ENCODE assay signal across 17 cellular contexts in genomic region chr17:17990282-17990681, GRCh38. TPM values are rescaled to one million over a fixed set of nuclear protein-coding genes. Genes with fewer than 3 reads are reported as not detected.
DNase-seq lines count a peak whose midpoint lies in the region; ATAC-seq and TF ChIP-seq lines count a peak whose summit lies in the region.
"Had no signal": no experiment of that assay in that cellular context is flagged by ENCODE, and none has a peak within 500 bp of the region (broad histone marks: within the 10 kb centered on the region; RNA-seq: fewer than 3 reads in every experiment).

No MANE protein-coding gene starts in this region.

- no peak overlapping the region for H2AK5ac ChIP-seq in H9 (ENCODE audit: insufficient read length, low read length)

- no peak overlapping the region for H2BK15ac ChIP-seq in H9 (ENCODE audit: low read depth, low read length)

- no peak overlapping the region for H3K56ac ChIP-seq in H9 (ENCODE audit: insufficient read length, low read depth, low read length)

- H3K27ac Mint-ChIP-seq in HFFc6: peak overlapping the region; percentile 96
- H3K27ac Mint-ChIP-seq in H9: peak overlapping the region in 1 of 3 experiments; percentile 77; a peak in 1 of 7 replicates
- H3K27ac Mint-ChIP-seq: activated naive CD8-positive, alpha-beta T cell treated with anti-CD3 and anti-CD28 coated beads for 36 hours had no signal

- TF ChIP-seq EP300 in gastroesophageal sphincter (IDR thresholded peaks at IDR 0.05): no peak

- no peaks in the 10 kb centered on the region for H3K36me3 ChIP-seq in gastrocnemius medialis
- H3K36me3 ChIP-seq in gastroesophageal sphincter: peaks cover 0 to 19% of the 10 kb centered on the region in 2 donors

- no peak overlapping the region for H3K14ac ChIP-seq in H9 (ENCODE audit: insufficient read depth, low read length)

- no peaks in the 10 kb centered on the region for H3K9me3 Mint-ChIP-seq in HFFc6
- H3K9me3 Mint-ChIP-seq in H9: no peaks in the 10 kb centered on the region
- H3K9me3 Mint-ChIP-seq: activated naive CD8-positive, alpha-beta T cell treated with anti-CD3 and anti-CD28 coated beads for 36 hours had no signal

- TF ChIP-seq CTCF in HFFc6 (IDR thresholded peaks at IDR 0.05) (no peak), gastrocnemius medialis (IDR thresholded peaks at IDR 0.05 in 4 of 5, conservative IDR thresholded peaks at IDR 0.05 in 1 of 5) (no peak), gastroesophageal sphincter (IDR thresholded peaks at IDR 0.05) (no peak), H9 (conservative IDR thresholded peaks at IDR 0.05) (no peak)

- H2BK12ac ChIP-seq in H9 (ENCODE audit: insufficient read length, low read depth, low read length): no peak overlapping the region

- TF ChIP-seq POLR2A in gastrocnemius medialis (IDR thresholded peaks at IDR 0.05) (no peak), gastroesophageal sphincter (IDR thresholded peaks at IDR 0.05) (no peak)

- ATAC-seq in gastrocnemius medialis (peak; percentile 66 to 80), left lobe of liver (no peak), gastroesophageal sphincter (no peak)

- no peaks in the 10 kb centered on the region for H3K79me1 ChIP-seq in H9 (ENCODE audit: insufficient read depth, low read depth, low read length, poor library complexity, severe bottlenecking)

- no peaks in the 10 kb centered on the region; the same call in 1 of the 2 replicates for H3K27me3 Mint-ChIP-seq in HFFc6 (ENCODE audit: insufficient read depth)
- peaks cover 3% of the 10 kb centered on the region for H3K27me3 Mint-ChIP-seq in H9 (ENCODE audit: low read depth)
- H3K27me3 Mint-ChIP-seq: activated naive CD8-positive, alpha-beta T cell treated with anti-CD3 and anti-CD28 coated beads for 36 hours had no signal

- H3K4ac ChIP-seq in H9 (ENCODE audit: low read depth, low read length): no peak overlapping the region

- peaks cover 37% of the 10 kb centered on the region for H3K4me1 Mint-ChIP-seq in HFFc6 (ENCODE audit: low read depth)
- H3K4me1 Mint-ChIP-seq in H9: peaks cover 2 to 5% of the 10 kb centered on the region in 2 experiments; a peak in 1 of 4 replicates
- H3K4me1 Mint-ChIP-seq: activated naive CD8-positive, alpha-beta T cell treated with anti-CD3 and anti-CD28 coated beads for 36 hours had no signal

- no peaks in the 10 kb centered on the region for H3K79me2 ChIP-seq in H9 (ENCODE audit: insufficient read depth, low read length)

- H2BK120ac ChIP-seq in H9 (ENCODE audit: low read depth, low read length, poor library complexity, severe bottlenecking): no peak overlapping the region

- H3K18ac ChIP-seq in H9 (ENCODE audit: insufficient read length, low read depth, low read length): no peak overlapping the region

- H3K4me2 ChIP-seq in H9 (ENCODE audit: insufficient read depth, insufficient read length, low read length): no peak overlapping the region

- 66 to 100% methylated on average over 1 to 2 of the region's 2 CpGs for WGBS in gastroesophageal sphincter (ENCODE audit: low coverage in 1 of 2), 2 donors
- WGBS in H9 (ENCODE audit: extremely low coverage, insufficient read length, low lambda C conversion rate): no CpG with 5 or more reads among the region's 2 CpGs

- no peak overlapping the region for H4K5ac ChIP-seq in H9 (ENCODE audit: insufficient read length, low read depth, low read length)

- no peaks in the 10 kb centered on the region for H3K27me3 ChIP-seq in gastrocnemius medialis
- H3K27me3 ChIP-seq in gastroesophageal sphincter: no peaks in the 10 kb centered on the region
- no peaks in the 10 kb centered on the region for H3K27me3 ChIP-seq in H9 (ENCODE audit: insufficient read depth, low read length)

- no peak overlapping the region for H3T11ph ChIP-seq in H9 (ENCODE audit: low read length)

- H2BK20ac ChIP-seq in H9 (ENCODE audit: low read depth, low read length, poor library complexity, severe bottlenecking): no peak overlapping the region

- H3K4me1 ChIP-seq in gastrocnemius medialis (no peaks in the 10 kb centered on the region), gastroesophageal sphincter (no peaks in the 10 kb centered on the region), H9 (ENCODE audit: insufficient read depth, low read length) (no peaks in the 10 kb centered on the region)

- no peak overlapping the region for H4K8ac ChIP-seq in H9 (replicated peaks; ENCODE audit: insufficient read length, low read depth, low read length)

- intact Hi-C loops in gastrocnemius medialis (cut with DNase I; ENCODE audit: low total_unique reads): no loop called here

- H3K36me3 Mint-ChIP-seq in HFFc6 (ENCODE audit: low read depth): no peaks in the 10 kb centered on the region
- no peaks in the 10 kb centered on the region for H3K36me3 Mint-ChIP-seq in H9 (ENCODE audit: insufficient read depth in 1 of 3, low read depth in 3 of 3)
- H3K36me3 Mint-ChIP-seq: activated naive CD8-positive, alpha-beta T cell treated with anti-CD3 and anti-CD28 coated beads for 36 hours had no signal

- in situ Hi-C loops in SK-MEL-5 (cut with HindIII; ENCODE audit: low pct_unique_long_range_greater_than_20kb, low sequenced_read_pairs): no loop called here
- in situ Hi-C loops in gastrocnemius medialis (cut with MboI; ENCODE audit: low sequenced_read_pairs in 4 of 4): no loop called here

- no peak overlapping the region for H3K9ac ChIP-seq in H9 (ENCODE audit: extremely low read depth, insufficient read length, low read length)

- no peaks in the 10 kb centered on the region for H3K9me3 ChIP-seq in gastrocnemius medialis
- no peaks in the 10 kb centered on the region for H3K9me3 ChIP-seq in gastroesophageal sphincter
- H3K9me3 ChIP-seq in H9 (ENCODE audit: control insufficient read depth, low read depth, low read length): no peaks in the 10 kb centered on the region

- H3K27ac ChIP-seq in gastrocnemius medialis: peak overlapping the region; percentile 32 to 65 (median 46)
- no peak overlapping the region for H3K27ac ChIP-seq in gastroesophageal sphincter
- H3K27ac ChIP-seq in H9 (ENCODE audit: insufficient read length, low read depth, low read length): no peak overlapping the region

- H3K4me3 ChIP-seq in gastrocnemius medialis: no peak overlapping the region
- H3K4me3 ChIP-seq in gastroesophageal sphincter: no peak overlapping the region

- H4K91ac ChIP-seq in H9 (ENCODE audit: insufficient read length, low read depth, low read length): no peak overlapping the region

- H3K23me2 ChIP-seq in H9 (ENCODE audit: insufficient read length, low read depth, low read length, poor library complexity, severe bottlenecking): peaks cover 3% of the 10 kb centered on the region

- no peak overlapping the region for H2AFZ ChIP-seq in H9 (ENCODE audit: low read length)

- H4K20me1 ChIP-seq in H9 (ENCODE audit: control insufficient read depth, insufficient read depth, insufficient read length): no peaks in the 10 kb centered on the region

- no peak overlapping the region for H3K23ac ChIP-seq in H9 (ENCODE audit: insufficient read length, low read depth, low read length)

- peak overlapping the region; percentile 11; the same call in 1 of the 2 replicates for H3K4me3 Mint-ChIP-seq in HFFc6
- no peak overlapping the region for H3K4me3 Mint-ChIP-seq in H9
- H3K4me3 Mint-ChIP-seq: activated naive CD8-positive, alpha-beta T cell treated with anti-CD3 and anti-CD28 coated beads for 36 hours had no signal

- DNase-seq in HFFc6 (peak; percentile 23), SK-MEL-5 (ENCODE audit: low read depth, low spot score) (peak; percentile 49), fibroblast of gingiva (ENCODE audit: low read depth) (peak; percentile 21), gastrocnemius medialis (peak in 1 of 2 donors; percentile 46), NCI-H2029 (lab: John Stamatoyannopoulos, UW) (no peak), left lobe of liver (ENCODE audit: low spot score) (no peak), H9 (no peak)
- DNase-seq: activated CD4-positive, alpha-beta T cell treated with anti-CD3 and anti-CD28 coated beads, Interleukin-2, amount 50 U/mL, for 1 hour; activated naive CD8-positive, alpha-beta T cell treated with anti-CD3 and anti-CD28 coated beads for 36 hours; activated T-cell treated with anti-CD3 and anti-CD28 coated beads, Interleukin-2, amount 50 U/mL, for 1 hour; AML-193; hypothalamus; MM.1S; NCI-H187; NCI-H524 treated with DMSO at 0.1 percent for 48 hours had no signal

- H2BK5ac ChIP-seq in H9 (ENCODE audit: insufficient read length, low read length): no peak overlapping the region

RNA-seq across cellular contexts. Expression of gene DRC3, which starts 17.6 kb away (rescaled TPM):
- total RNA-seq in HFFc6 (2021; fragmentation: NEBNext Ultra II Directional; extraction: Animal tissue kit (Norgen Biotek cat#: 25700)): under 1 TPM; 0.37 to 0.73 (median 0.61) TPM
- 1.1 and 1.2 TPM in 2 replicates for total RNA-seq in SK-MEL-5 (2014; rRNA removed; shearing (Covaris generic))
- 0.06 and 1.1 TPM in 2 replicates for polyA plus RNA-seq in SK-MEL-5 (2015; cell fraction: cytosol; rRNA removed)
- 4.1 and 4.3 TPM in 2 replicates for polyA plus RNA-seq in SK-MEL-5 (2015; cell fraction: nucleus; rRNA removed)
- total RNA-seq in gastrocnemius medialis: under 1 TPM; 0.05 to 0.81 (median 0.28) TPM
- total RNA-seq in left lobe of liver: 1.3 TPM
- total RNA-seq in gastroesophageal sphincter: 1 to 10 TPM; 1.1 to 3.5 (median 1.7) TPM
- 0.31 and 0.68 TPM in 2 replicates for total RNA-seq in H9 (2021)
- total RNA-seq: mononuclear cell had no signal

RNA-seq across cellular contexts. Expression of gene TOM1L2, which starts 18.1 kb away (rescaled TPM):
- 100 to 1,000 TPM in 4 of 6 experiments, 10 to 100 TPM in 2; 92.1 to 144 (median 101) TPM for total RNA-seq in HFFc6 (2021; fragmentation: NEBNext Ultra II Directional; extraction: Animal tissue kit (Norgen Biotek cat#: 25700))
- 7.7 and 9.7 TPM in 2 replicates for total RNA-seq in SK-MEL-5 (2014; rRNA removed; shearing (Covaris generic))
- polyA plus RNA-seq in SK-MEL-5 (2015; cell fraction: cytosol; rRNA removed): 18.9 and 24.6 TPM in 2 replicates
- polyA plus RNA-seq in SK-MEL-5 (2015; cell fraction: nucleus; rRNA removed): 31.8 and 45.8 TPM in 2 replicates
- 10 to 100 TPM; 55.7 to 97.1 (median 73.3) TPM for total RNA-seq in gastrocnemius medialis
- 17.6 TPM for total RNA-seq in left lobe of liver
- total RNA-seq in gastroesophageal sphincter: 10 to 100 TPM; 49.6 to 88.9 (median 74.8) TPM
- total RNA-seq in H9 (2021): 4.6 and 5.1 TPM in 2 replicates

RNA-seq across cellular contexts. Expression of gene ATPAF2, which starts 48.7 kb away (rescaled TPM):
- total RNA-seq in HFFc6 (2021; fragmentation: NEBNext Ultra II Directional; extraction: Animal tissue kit (Norgen Biotek cat#: 25700)): 10 to 100 TPM; 21.5 to 28.4 (median 23.1) TPM
- 26.6 and 27.7 TPM in 2 replicates for total RNA-seq in SK-MEL-5 (2014; rRNA removed; shearing (Covaris generic))
- 29.2 and 32.5 TPM in 2 replicates for polyA plus RNA-seq in SK-MEL-5 (2015; cell fraction: cytosol; rRNA removed)
- polyA plus RNA-seq in SK-MEL-5 (2015; cell fraction: nucleus; rRNA removed): 46.9 and 58.8 TPM in 2 replicates
- 10 to 100 TPM; 12.6 to 19.9 (median 16.2) TPM for total RNA-seq in gastrocnemius medialis
- 25.9 TPM for total RNA-seq in left lobe of liver
- total RNA-seq in gastroesophageal sphincter: 10 to 100 TPM in 3 of 4 donors, 1 to 10 TPM in 1; 8.3 to 19.9 (median 12.3) TPM
- total RNA-seq in H9 (2021): 20.2 and 21.4 TPM in 2 replicates

RNA-seq across cellular contexts. Expression of gene GID4, which starts 48.9 kb away (rescaled TPM):
- 10 to 100 TPM in 2 of 6 experiments, 1 to 10 TPM in 4; 8.6 to 11.9 (median 9.5) TPM for total RNA-seq in HFFc6 (2021; fragmentation: NEBNext Ultra II Directional; extraction: Animal tissue kit (Norgen Biotek cat#: 25700))
- 6.3 and 6.8 TPM in 2 replicates for total RNA-seq in SK-MEL-5 (2014; rRNA removed; shearing (Covaris generic))
- polyA plus RNA-seq in SK-MEL-5 (2015; cell fraction: cytosol; rRNA removed): 9.1 and 13.3 TPM in 2 replicates
- polyA plus RNA-seq in SK-MEL-5 (2015; cell fraction: nucleus; rRNA removed): 3.9 and 8.5 TPM in 2 replicates
- 10 to 100 TPM; 40.1 to 46.4 (median 41.4) TPM for total RNA-seq in gastrocnemius medialis
- total RNA-seq in left lobe of liver: 5.6 TPM
- total RNA-seq in gastroesophageal sphincter: 10 to 100 TPM; 22.8 to 44.8 (median 33.9) TPM
- total RNA-seq in H9 (2021): 11.4 and 11.9 TPM in 2 replicates

Comparison
In these comparisons a context has a peak if more than half of its experiments do, and no peak if none do; other contexts are left out.
1. DNase-seq: peak in HFFc6 (single experiment), SK-MEL-5 (single experiment) and fibroblast of gingiva (single experiment); none in NCI-H2029 (single experiment), left lobe of liver (single experiment) and H9 (single experiment).
2. ATAC-seq: peak in gastrocnemius medialis (2 of 2); none in left lobe of liver (single experiment) and gastroesophageal sphincter (single experiment).
3. H3K27ac ChIP-seq: peak in gastrocnemius medialis (4 of 4); none in gastroesophageal sphincter (0 of 4) and H9 (single experiment).